In genomic region chr20:50369225-50370035, GRCh38 we compare ENCODE assay signal across 1 cellular context.
A peak's percentile ranks its signal among the peaks of the same experiment; 100 is the strongest.
TF ChIP-seq lines count a peak whose summit lies in the region.

No MANE protein-coding gene starts in this region.

TF ChIP-seq in HepG2, 621 proteins besides CTCF, POLR2A, EP300 and RAD21 (continued from another document and continues in another):
- TF ChIP-seq E2F2 (CRISPR knock-in tag; IDR thresholded peaks at IDR 0.05; ENCODE audit: borderline replicate concordance) (0 out of 2 replicates have a peak, but pooled peaks have one; percentile 56), ZNF292 (CRISPR knock-in tag; IDR thresholded peaks at IDR 0.05; ENCODE audit: borderline replicate concordance, low read depth) (peak; percentile 83), ZNF256 (CRISPR knock-in tag; conservative IDR thresholded peaks at IDR 0.05) (peak; percentile 75; the same call in 1 of the 2 replicates), NFYC (CRISPR knock-in tag; IDR thresholded peaks at IDR 0.05) (no peak), ZNF557 (CRISPR knock-in tag; IDR thresholded peaks at IDR 0.05) (0 out of 2 replicates have a peak, but pooled peaks have one; percentile 62), ZNF619 (CRISPR knock-in tag; IDR thresholded peaks at IDR 0.05) (peak; percentile 49; the same call in 1 of the 2 replicates), FOSL1 (CRISPR knock-in tag; IDR thresholded peaks at IDR 0.05; ENCODE audit: borderline replicate concordance) (no peak), ZFP91 (CRISPR knock-in tag; IDR thresholded peaks at IDR 0.05; ENCODE audit: borderline replicate concordance) (peak; percentile 91), ZFYVE20 (CRISPR knock-in tag; IDR thresholded peaks at IDR 0.05; ENCODE audit: borderline replicate concordance, low read depth) (no peak), CREB3 (CRISPR knock-in tag; IDR thresholded peaks at IDR 0.05) (no peak), ZNF512B (CRISPR knock-in tag; IDR thresholded peaks at IDR 0.05; ENCODE audit: borderline replicate concordance) (no peak), TOE1 (CRISPR knock-in tag; IDR thresholded peaks at IDR 0.05) (no peak), CENPX (CRISPR knock-in tag; IDR thresholded peaks at IDR 0.05) (no peak), FOXO1 (CRISPR knock-in tag; IDR thresholded peaks at IDR 0.05) (peak; percentile 45; the same call in 1 of the 2 replicates), ZNF740 (CRISPR knock-in tag; IDR thresholded peaks at IDR 0.05) (peak; percentile 70; the same call in 1 of the 2 replicates), THRA (CRISPR knock-in tag; IDR thresholded peaks at IDR 0.05; ENCODE audit: borderline replicate concordance) (peak; percentile 72; the same call in 1 of the 2 replicates), CREB1 (IDR thresholded peaks at IDR 0.05) (no peak), CREB1 (CRISPR knock-in tag; IDR thresholded peaks at IDR 0.05) (no peak), ETV5 (CRISPR knock-in tag; IDR thresholded peaks at IDR 0.05; ENCODE audit: borderline replicate concordance) (0 out of 2 replicates have a peak, but pooled peaks have one; percentile 29), CBX5 (CRISPR knock-in tag; IDR thresholded peaks at IDR 0.05; ENCODE audit: borderline replicate concordance) (peak; percentile 47; the same call in 1 of the 2 replicates), GATAD2A (CRISPR knock-in tag; IDR thresholded peaks at IDR 0.05) (peak; percentile 75), LBX2 (CRISPR knock-in tag; IDR thresholded peaks at IDR 0.05; ENCODE audit: borderline replicate concordance) (no peak; the same call in 1 of the 2 replicates), HIVEP1 (CRISPR knock-in tag; IDR thresholded peaks at IDR 0.05) (peak; percentile 83), U2AF1 (optimal IDR thresholded peaks at IDR 0.05; ENCODE audit: low read depth, low read length) (no peak), RFXANK (CRISPR knock-in tag; IDR thresholded peaks at IDR 0.05) (no peak; the same call in 1 of the 2 replicates), ZGPAT (CRISPR knock-in tag; IDR thresholded peaks at IDR 0.05) (peak; percentile 13; the same call in 1 of the 2 replicates), KDM2A (CRISPR knock-in tag; IDR thresholded peaks at IDR 0.05; ENCODE audit: borderline replicate concordance, low read depth) (peak; percentile 25; the same call in 1 of the 2 replicates), POLR2AphosphoS5 (IDR thresholded peaks at IDR 0.05; ENCODE audit: low read depth, low read length) (no peak), ZNF646 (CRISPR knock-in tag; IDR thresholded peaks at IDR 0.05) (no peak), POLR2AphosphoS2 (IDR thresholded peaks at IDR 0.05; ENCODE audit: low read depth, low read length) (no peak), LCORL (IDR thresholded peaks at IDR 0.05) (no peak; the same call in 1 of the 2 replicates), LCORL (CRISPR knock-in tag; IDR thresholded peaks at IDR 0.05) (peak; percentile 83), RARA (CRISPR knock-in tag; IDR thresholded peaks at IDR 0.05) (peak; percentile 75), ATF3 (CRISPR knock-in tag; IDR thresholded peaks at IDR 0.05) (no peak; the same call in none of the 2 replicates)
